ENCODE assay signal across 6 cellular contexts in the genomic region with DNA sequence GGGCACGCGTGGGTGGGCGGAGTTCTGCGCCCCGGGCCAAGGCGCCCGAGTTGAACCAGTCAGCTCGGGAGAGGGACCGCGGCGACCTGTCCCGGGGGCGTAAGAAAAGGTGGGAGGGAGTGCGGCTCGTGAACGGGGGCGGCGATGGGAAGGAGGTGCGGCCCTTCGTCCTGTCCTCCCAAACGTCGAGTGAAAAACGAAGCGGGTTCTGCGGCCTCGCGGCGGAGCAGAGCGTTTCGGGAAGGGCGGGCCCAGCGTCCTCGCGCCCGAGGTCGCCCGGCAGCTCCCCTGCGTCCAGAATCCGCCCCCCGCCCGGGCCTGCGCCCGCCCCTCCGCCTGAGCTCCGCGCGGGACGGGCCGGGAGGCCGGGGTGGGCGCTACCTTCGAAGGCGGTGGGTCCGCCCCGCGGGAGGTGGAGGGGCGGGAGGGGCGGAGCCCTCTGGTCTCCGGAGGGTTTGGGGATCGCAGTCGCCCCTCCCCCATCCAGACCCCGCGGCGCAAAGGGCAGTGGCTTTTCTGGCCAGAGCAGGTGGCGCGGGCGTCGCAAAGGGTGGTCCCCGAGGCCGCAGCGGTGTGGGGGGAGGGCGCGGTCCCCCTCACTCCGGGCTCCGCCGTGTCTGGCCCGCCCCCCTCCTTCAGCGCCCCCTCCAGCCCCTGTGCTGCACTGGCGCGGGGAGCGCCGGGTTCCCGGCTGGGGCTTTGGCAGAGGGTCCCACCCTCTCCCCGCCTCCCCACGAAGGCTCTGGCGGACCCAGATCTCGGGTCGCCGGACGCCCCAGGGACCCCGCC. TPM values are rescaled to one million over a fixed set of nuclear protein-coding genes. Genes with fewer than 3 reads are reported as not detected.
DNase-seq lines count a peak whose midpoint lies in the region; ATAC-seq and TF ChIP-seq lines count a peak whose summit lies in the region.

No MANE protein-coding gene starts in this region.

- no peaks in the 10 kb centered on the region for H3K9me3 ChIP-seq in body of pancreas

- H3K27me3 Mint-ChIP-seq in neural crest cell (ENCODE audit: low read depth) = no peaks in the 10 kb centered on the region

- no peak for TF ChIP-seq POLR2A in body of pancreas (IDR thresholded peaks at IDR 0.05)

- H3K27ac ChIP-seq in body of pancreas = peak overlapping the region in 1 of 4 donors; percentile 28

- no peak overlapping the region for H3K27ac Mint-ChIP-seq in neural crest cell (ENCODE audit: unreplicated experiment)

- H3K36me3 Mint-ChIP-seq in neural crest cell (ENCODE audit: low read depth) = peaks cover 2% of the 10 kb centered on the region

- H3K27me3 ChIP-seq in body of pancreas = no peaks in the 10 kb centered on the region

- peak overlapping the region; percentile 92 for H3K4me3 Mint-ChIP-seq in neural crest cell

- H3K4me1 Mint-ChIP-seq in neural crest cell = peaks cover 16% of the 10 kb centered on the region

- intact Hi-C loops in body of pancreas (cut with DNase I) = loop anchor here (10.0 kb wide), 1 partner anchor 82 kb away; a partner anchor contains a TSS

- TF ChIP-seq CTCF in body of pancreas (IDR thresholded peaks at IDR 0.05) (no peak), neural crest cell (conservative IDR thresholded peaks at IDR 0.05) (peak; percentile 28)

- no peaks in the 10 kb centered on the region for H3K36me3 ChIP-seq in body of pancreas (replicated peaks in 1 of 2; ENCODE audit: insufficient read depth in 1 of 2, low read depth in 2 of 2)

- peak; percentile 6 for ATAC-seq in body of pancreas

- DNase-seq in activated T-cell treated with anti-CD3 and anti-CD28 coated beads, Interleukin-2, amount 50 U/mL, for 1 hour = peak; percentile 67
- DNase-seq in activated T-cell treated with anti-CD3 and anti-CD28 coated beads for 4 hours (no peak), body of pancreas (peak in 1 of 4 donors; percentile 23), neural crest cell (ENCODE audit: low read depth, low spot score) (peak; percentile 61), A172 (ENCODE audit: low spot score) (no peak), CD1c-positive myeloid dendritic cell (ENCODE audit: extremely low spot score) (no peak)

- WGBS in body of pancreas, 2 donors = 1 to 6% methylated on average over 19 to 58 of the region's 91 CpGs

- peak overlapping the region in 1 of 2 donors; percentile 31 for H3K4me3 ChIP-seq in body of pancreas

- H3K4me1 ChIP-seq in body of pancreas = peaks cover 27% of the 10 kb centered on the region

- no peaks in the 10 kb centered on the region for H3K9me3 Mint-ChIP-seq in neural crest cell

RNA-seq across cellular contexts. Expression of a gene that starts 0.8 kb away (rescaled TPM):
- 1 to 10 TPM; 5.6 to 7.8 TPM for total RNA-seq in body of pancreas
- total RNA-seq in neural crest cell = 96.4 and 101 TPM in 2 replicates
- 2.2 and 2.6 TPM in 2 replicates for total RNA-seq in A172 (2014; rRNA removed; shearing (Covaris generic))

RNA-seq across cellular contexts. Expression of a gene that starts 5.7 kb away (rescaled TPM):
- 10 to 100 TPM in 1 of 2 donors, 1 to 10 TPM in 1; 7.3 to 50.4 TPM for total RNA-seq in body of pancreas
- total RNA-seq in neural crest cell = 46.7 and 48.4 TPM in 2 replicates
- 17.8 and 22.2 TPM in 2 replicates for total RNA-seq in A172 (2014; rRNA removed; shearing (Covaris generic))

RNA-seq across cellular contexts. Expression of a gene that starts 25.5 kb away (rescaled TPM):
- total RNA-seq in body of pancreas (1 to 10 TPM; 8.9 to 9.9 TPM), neural crest cell (14.6 and 15.2 TPM in 2 replicates)
- total RNA-seq in A172 (2014; rRNA removed; shearing (Covaris generic)) = 15.0 and 17.5 TPM in 2 replicates

RNA-seq across cellular contexts. Expression of a gene that starts 44.1 kb away (rescaled TPM):
- total RNA-seq in body of pancreas (10 to 100 TPM in 1 of 2 donors, 1 to 10 TPM in 1; 9.9 to 13.8 TPM), neural crest cell (not detected in 2 replicates)
- total RNA-seq in A172 (2014; rRNA removed; shearing (Covaris generic)) = 2.4 and 3.4 TPM in 2 replicates

RNA-seq across cellular contexts. Expression of a gene that starts 55.4 kb away (rescaled TPM):
- total RNA-seq in body of pancreas (10 to 100 TPM; 22.6 to 23.4 TPM), neural crest cell (41.0 and 42.1 TPM in 2 replicates)
- total RNA-seq in A172 (2014; rRNA removed; shearing (Covaris generic)) = 61.1 and 65.7 TPM in 2 replicates

Comparison
In these comparisons a context has a peak if more than half of its experiments do, and no peak if none do; other contexts are left out.
1. DNase-seq: peak in activated T-cell treated with anti-CD3 and anti-CD28 coated beads, Interleukin-2, amount 50 U/mL, for 1 hour (single experiment) and neural crest cell (single experiment); none in activated T-cell treated with anti-CD3 and anti-CD28 coated beads for 4 hours (single experiment), A172 (single experiment) and CD1c-positive myeloid dendritic cell (single experiment).
2. RNA of a gene that starts 0.8 kb away (total RNA-seq): 96.4 to 101 TPM in neural crest cell; 5.6 to 7.8 TPM in body of pancreas and 2.2 to 2.6 TPM in A172; every median in the first group is over 10 times any median in the second.